In the genomic region with DNA sequence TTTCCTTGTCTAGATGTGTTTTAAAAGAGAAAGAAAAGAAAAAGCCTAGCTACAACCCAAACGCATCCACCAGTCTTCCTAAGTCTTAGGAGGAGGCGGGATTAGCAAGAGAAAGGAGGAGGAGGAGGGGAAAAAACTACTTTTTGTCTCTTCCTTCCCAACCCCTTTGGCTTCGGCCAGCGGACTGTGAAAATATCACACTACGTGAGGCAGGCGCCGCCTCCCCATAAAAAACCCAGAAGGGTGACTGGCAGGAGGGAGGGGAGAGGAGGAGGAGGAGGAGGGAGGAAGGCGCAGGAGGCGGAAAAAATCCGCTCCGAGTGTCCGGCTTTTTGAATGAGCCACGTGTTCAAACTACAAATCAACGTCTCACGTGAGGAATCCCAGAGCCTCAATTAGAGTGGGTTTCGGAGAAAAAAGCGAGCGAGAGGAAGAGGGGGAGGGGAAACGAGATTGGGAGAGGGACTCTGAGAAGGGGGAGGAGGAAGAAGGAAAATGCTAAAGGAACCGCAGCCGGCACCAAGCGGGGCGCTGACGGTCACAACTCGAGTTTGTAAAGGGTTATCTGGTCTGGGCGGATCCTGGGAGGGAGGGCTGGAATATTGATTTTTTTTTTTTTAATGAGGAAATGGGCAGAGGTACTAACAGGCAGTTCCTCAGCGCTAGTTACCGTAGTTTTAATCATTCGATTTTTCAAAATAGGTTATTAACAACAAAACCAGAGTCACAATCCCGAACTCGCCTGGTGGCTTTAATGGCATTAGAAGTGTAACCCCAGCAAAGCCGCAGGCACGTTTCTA, we compare ENCODE assay signal across 2 cellular contexts.
TF ChIP-seq lines count a peak whose summit lies in the region.

IGF2BP3 (minus strand) TSS at position 202 of the 800 bp plus-strand sequence. CDS start 381 bp downstream, outside the sequence.

TF ChIP-seq in H1, 55 proteins besides CTCF, POLR2A, EP300 and RAD21:
- TF ChIP-seq KDM1A (IDR thresholded peaks at IDR 0.05; ENCODE audit: borderline replicate concordance, low read length) (peak; percentile 26; the same call in 1 of the 2 replicates), TAF7 (optimal IDR thresholded peaks at IDR 0.05; ENCODE audit: borderline replicate concordance, low read depth, low read length) (peak; percentile 76), SP1 (IDR thresholded peaks at IDR 0.05; ENCODE audit: low read depth, low read length) (peak; percentile 82), SIN3A (conservative IDR thresholded peaks at IDR 0.05 in 1 of 2, IDR thresholded peaks at IDR 0.05 in 1 of 2; ENCODE audit: low read depth in 1 of 2, low read length in 2 of 2) (peak; percentile 62 to 77; a peak in 2 of 4 replicates), CHD2 (IDR thresholded peaks at IDR 0.05; ENCODE audit: low read length) (peak; percentile 57), ZNF274 (IDR thresholded peaks at IDR 0.05; ENCODE audit: borderline replicate concordance, extremely low read depth, low read length) (no peak), BACH1 (IDR thresholded peaks at IDR 0.05; ENCODE audit: low read length) (peak; percentile 79), CHD1 (IDR thresholded peaks at IDR 0.05; ENCODE audit: low read depth, low read length) (peak; percentile 71), ATF3 (IDR thresholded peaks at IDR 0.05; ENCODE audit: insufficient read depth, low read depth, low read length) (0 out of 2 replicates have a peak, but pooled peaks have one; percentile 26), BCL11A (IDR thresholded peaks at IDR 0.05; ENCODE audit: low read depth in 2 of 2, low read length in 2 of 2) (no peak), TBP (IDR thresholded peaks at IDR 0.05; ENCODE audit: low read depth, low read length) (peak; percentile 79), JUND (IDR thresholded peaks at IDR 0.05; ENCODE audit: low read length) (no peak; the same call in 1 of the 2 replicates), KDM4A (IDR thresholded peaks at IDR 0.05; ENCODE audit: low read depth, low read length, severe bottlenecking) (peak; percentile 0), ATF2 (IDR thresholded peaks at IDR 0.05; ENCODE audit: low read length) (0 out of 2 replicates have a peak, but pooled peaks have one; percentile 84), PHF8 (conservative IDR thresholded peaks at IDR 0.05; ENCODE audit: low read depth, low read length) (no peak; the same call in 1 of the 2 replicates), ASH2L (IDR thresholded peaks at IDR 0.05; ENCODE audit: low read length) (peak; percentile 92), TCF12 (IDR thresholded peaks at IDR 0.05; ENCODE audit: low read depth, low read length) (0 out of 2 replicates have a peak, but pooled peaks have one; percentile 63), POLR2AphosphoS5 (IDR thresholded peaks at IDR 0.05; ENCODE audit: low read depth, low read length) (peak; percentile 53), EZH2 (IDR thresholded peaks at IDR 0.05; ENCODE audit: low read depth, low read length, severe bottlenecking) (no peak), TAF1 (IDR thresholded peaks at IDR 0.05; ENCODE audit: low read depth, low read length) (peak; percentile 82), GTF2F1 (IDR thresholded peaks at IDR 0.05; ENCODE audit: borderline replicate concordance, low read depth, low read length) (peak; percentile 49; the same call in 1 of the 2 replicates), RBBP5 (IDR thresholded peaks at IDR 0.05; ENCODE audit: borderline replicate concordance, low read depth, low read length) (peak; percentile 86), HDAC2 (IDR thresholded peaks at IDR 0.05; ENCODE audit: borderline replicate concordance in 1 of 2, low read depth in 2 of 2, low read length in 2 of 2) (peak; percentile 41 to 98; a peak in 3 of 4 replicates), SP4 (IDR thresholded peaks at IDR 0.05; ENCODE audit: low read length) (peak; percentile 73; the same call in 1 of the 2 replicates), SP2 (IDR thresholded peaks at IDR 0.05; ENCODE audit: low read length) (no peak), POU5F1 (IDR thresholded peaks at IDR 0.05; ENCODE audit: low read depth, low read length) (no peak)
- TF ChIP-seq, protein P1, sequence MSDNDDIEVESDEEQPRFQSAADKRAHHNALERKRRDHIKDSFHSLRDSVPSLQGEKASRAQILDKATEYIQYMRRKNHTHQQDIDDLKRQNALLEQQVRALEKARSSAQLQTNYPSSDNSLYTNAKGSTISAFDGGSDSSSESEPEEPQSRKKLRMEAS (IDR thresholded peaks at IDR 0.05) = peak; percentile 86
- TF ChIP-seq, protein P2, sequence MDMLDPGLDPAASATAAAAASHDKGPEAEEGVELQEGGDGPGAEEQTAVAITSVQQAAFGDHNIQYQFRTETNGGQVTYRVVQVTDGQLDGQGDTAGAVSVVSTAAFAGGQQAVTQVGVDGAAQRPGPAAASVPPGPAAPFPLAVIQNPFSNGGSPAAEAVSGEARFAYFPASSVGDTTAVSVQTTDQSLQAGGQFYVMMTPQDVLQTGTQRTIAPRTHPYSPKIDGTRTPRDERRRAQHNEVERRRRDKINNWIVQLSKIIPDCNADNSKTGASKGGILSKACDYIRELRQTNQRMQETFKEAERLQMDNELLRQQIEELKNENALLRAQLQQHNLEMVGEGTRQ (IDR thresholded peaks at IDR 0.05; ENCODE audit: low read length) = peak; percentile 80

TF ChIP-seq in neural cell, 6 proteins besides CTCF, POLR2A, EP300 and RAD21 (continued from another document):
- TF ChIP-seq EZH2 (IDR thresholded peaks at IDR 0.05; ENCODE audit: borderline replicate concordance, insufficient read depth, low read length, poor library complexity, severe bottlenecking) (no peak), SMC3 (conservative IDR thresholded peaks at IDR 0.05; ENCODE audit: poor library complexity) (no peak), POLR2AphosphoS5 (IDR thresholded peaks at IDR 0.05) (peak; percentile 36), MXI1 (conservative IDR thresholded peaks at IDR 0.05; ENCODE audit: poor library complexity, severe bottlenecking) (peak; percentile 81), REST (IDR thresholded peaks at IDR 0.05; ENCODE audit: borderline replicate concordance) (peak; percentile 22)
